1 cellular context compared by ENCODE assay signal in genomic region chr14:20412876-20413784, GRCh38.
TF ChIP-seq lines count a peak whose summit lies in the region.

Gene TEP1 (minus strand): TSS chr14:20413501. CDS start chr14:20408439, 5,062 bp downstream.

TF ChIP-seq in H1, 55 proteins besides CTCF, POLR2A, EP300 and RAD21 (continued from another document):
- TF ChIP-seq JUND (IDR thresholded peaks at IDR 0.05; ENCODE audit: low read length): no peak
- TF ChIP-seq HDAC2 (IDR thresholded peaks at IDR 0.05; ENCODE audit: borderline replicate concordance in 1 of 2, low read depth in 2 of 2, low read length in 2 of 2): peak in 1 of 2 experiments; percentile 82; a peak in 1 of 4 replicates
- no peak for TF ChIP-seq POU5F1 (IDR thresholded peaks at IDR 0.05; ENCODE audit: low read depth, low read length)
- no peak for TF ChIP-seq MAFK (IDR thresholded peaks at IDR 0.05; ENCODE audit: low read depth, low read length)
- TF ChIP-seq TAF7 (optimal IDR thresholded peaks at IDR 0.05; ENCODE audit: borderline replicate concordance, low read depth, low read length): no peak
- peak; percentile 61; the same call in 1 of the 2 replicates for TF ChIP-seq PHF8 (conservative IDR thresholded peaks at IDR 0.05; ENCODE audit: low read depth, low read length)
- TF ChIP-seq SAP30 (IDR thresholded peaks at IDR 0.05; ENCODE audit: insufficient read depth, insufficient replicate concordance, low read length): peak; percentile 46
- peak; percentile 55 for TF ChIP-seq TBP (IDR thresholded peaks at IDR 0.05; ENCODE audit: low read depth, low read length)
TF ChIP-seq in H1: peak in this region for 9.
